In genomic region chr5:92554447-92555085, GRCh38 we compare ENCODE assay signal across 2 cellular contexts.
TF ChIP-seq lines count a peak whose summit lies in the region.

No MANE protein-coding gene starts in this region.

TF ChIP-seq in SK-N-SH, 30 proteins besides CTCF, POLR2A, EP300 and RAD21 (continued from another document):
- TF ChIP-seq IRF3 (IDR thresholded peaks at IDR 0.05; ENCODE audit: low read depth, low read length): no peak
- peak; percentile 17; the same call in 1 of the 2 replicates for TF ChIP-seq PBX3 (IDR thresholded peaks at IDR 0.05)
TF ChIP-seq in SK-N-SH: peak in this region for 1.

TF ChIP-seq in SK-N-SH treated with all-trans-retinoic acid at 6 μM for 48 hours, 23 proteins besides CTCF, POLR2A, EP300 and RAD21 (continued from another document):
- no peak for TF ChIP-seq PATZ1 (CRISPR knock-in tag; IDR thresholded peaks at IDR 0.05; ENCODE audit: borderline replicate concordance)
